16 cellular contexts compared by ENCODE assay signal in genomic region chr18:12283666-12284065, GRCh38. TPM values are rescaled to one million over a fixed set of nuclear protein-coding genes. Genes with fewer than 3 reads are reported as not detected.
"Had no signal": no experiment of that assay in that cellular context is flagged by ENCODE, and none has a peak within 500 bp of the region (broad histone marks: within the 10 kb centered on the region; RNA-seq: fewer than 3 reads in every experiment).

No MANE protein-coding gene starts in this region.

- ATAC-seq: effector memory CD8-positive, alpha-beta T cell; left colon; stimulated activated naive CD8-positive, alpha-beta T cell treated with anti-CD3 and anti-CD28 coated beads, Interleukin-15, Interleukin-2, amounts not matched to agents 100 U/mL and 50 U/mL, for 24 hours; WTC11 had no signal

- H3K9me3 ChIP-seq: transverse colon had no signal

- H3K9me3 Mint-ChIP-seq: activated CD4-positive, alpha-beta memory T cell treated with anti-CD3 and anti-CD28 coated beads for 36 hours; effector memory CD8-positive, alpha-beta T cell; naive B cell; neural progenitor cell; T-helper 1 cell treated with Interleukin-12 subunit alpha and Interleukin-12 subunit beta and Interleukin-4 antibody, amounts not matched to agents 30 μg/mL and 1 μg/mL, for 36 hours; WTC11 had no signal

- H3K36me3 ChIP-seq: neural progenitor cell, transverse colon had no signal

- H3K27ac Mint-ChIP-seq: activated CD4-positive, alpha-beta memory T cell treated with anti-CD3 and anti-CD28 coated beads for 36 hours; activated naive CD8-positive, alpha-beta T cell; effector memory CD8-positive, alpha-beta T cell; naive B cell; progenitor cell of endocrine pancreas; T-helper 1 cell treated with Interleukin-12 subunit alpha and Interleukin-12 subunit beta and Interleukin-4 antibody, amounts not matched to agents 30 μg/mL and 1 μg/mL, for 36 hours; WTC11 had no signal

- H3K4me3 ChIP-seq: lung, neural progenitor cell, transverse colon had no signal

- H2AFZ ChIP-seq: neural progenitor cell had no signal

- H3K4me3 Mint-ChIP-seq: activated CD4-positive, alpha-beta memory T cell treated with anti-CD3 and anti-CD28 coated beads for 36 hours; activated naive CD8-positive, alpha-beta T cell; effector memory CD8-positive, alpha-beta T cell; naive B cell; neural progenitor cell; T-helper 1 cell treated with Interleukin-12 subunit alpha and Interleukin-12 subunit beta and Interleukin-4 antibody, amounts not matched to agents 30 μg/mL and 1 μg/mL, for 36 hours; WTC11 had no signal

- H3K9ac ChIP-seq: neural progenitor cell had no signal

- H3K4me2 ChIP-seq: neural progenitor cell had no signal

- H3K36me3 Mint-ChIP-seq: activated CD4-positive, alpha-beta memory T cell treated with anti-CD3 and anti-CD28 coated beads for 36 hours; activated naive CD8-positive, alpha-beta T cell; neural progenitor cell; WTC11 had no signal

- H3K27ac ChIP-seq: neural progenitor cell had no signal

- DNase-seq: activated CD4-positive, alpha-beta memory T cell treated with anti-CD3 and anti-CD28 coated beads for 36 hours; activated CD4-positive, alpha-beta T cell treated with anti-CD3 and anti-CD28 coated beads for 4 hours; effector memory CD8-positive, alpha-beta T cell; hippocampal formation; left colon; naive B cell; stimulated activated naive CD8-positive, alpha-beta T cell treated with anti-CD3 and anti-CD28 coated beads, Interleukin-15, Interleukin-2, amounts not matched to agents 100 U/mL and 50 U/mL, for 24 hours; substantia nigra; transverse colon had no signal

RNA-seq across cellular contexts. Expression of gene CIDEA, which starts 29.5 kb away (rescaled TPM):
- total RNA-seq: activated CD4-positive, alpha-beta memory T cell treated with anti-CD3 and anti-CD28 coated beads for 36 hours; osteoblast; progenitor cell of endocrine pancreas had no signal
- polyA plus RNA-seq: lung had no signal
